2 cellular contexts compared by ENCODE assay signal in the genomic region with DNA sequence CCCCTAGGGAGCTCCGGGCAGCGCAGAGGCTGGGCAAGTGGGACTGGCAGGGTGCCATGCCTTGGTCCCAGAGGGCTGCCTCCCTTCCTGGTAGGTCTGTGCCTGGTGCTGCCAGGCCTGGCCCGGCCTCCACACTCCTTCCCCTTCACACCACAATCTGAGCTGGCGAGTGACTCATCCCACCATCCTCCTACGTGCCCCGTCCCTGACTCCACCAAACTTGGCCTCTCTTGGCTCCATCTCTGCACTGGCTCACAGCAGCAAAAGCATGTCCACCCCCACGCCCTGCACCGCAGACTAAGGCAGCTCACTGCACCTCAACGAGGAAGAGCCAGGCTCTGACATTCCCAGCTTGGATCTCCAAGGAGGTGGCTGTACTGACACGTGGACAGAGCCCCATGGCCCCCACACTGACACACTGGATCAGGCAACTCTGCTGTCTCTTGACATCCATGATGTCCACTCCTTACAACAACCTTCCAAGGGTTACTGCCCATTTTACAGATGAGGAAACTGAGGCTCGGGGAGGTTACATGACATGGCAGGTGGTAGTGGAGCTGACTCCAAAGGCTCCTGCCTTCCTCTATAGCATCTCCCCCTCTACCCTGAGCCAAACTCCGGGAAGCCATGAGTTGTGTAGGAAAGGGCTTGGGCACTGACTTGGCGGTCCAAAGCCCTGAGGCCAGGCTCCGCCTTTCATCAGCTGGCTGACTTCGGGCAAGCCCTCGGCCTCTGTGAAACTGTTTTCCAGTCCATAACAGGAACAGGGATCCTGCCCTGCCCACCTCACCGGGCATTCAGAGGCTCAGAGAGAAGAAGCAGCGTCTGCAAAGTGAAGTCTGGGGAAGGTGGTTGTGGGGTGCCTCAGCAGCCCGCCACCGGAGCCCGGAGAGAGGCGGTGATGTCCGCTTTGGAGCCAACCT.
TF ChIP-seq lines count a peak whose summit lies in the region.

No MANE protein-coding gene starts in this region.

TF ChIP-seq in IMR-90, 13 proteins besides CTCF, POLR2A, EP300 and RAD21:
- TF ChIP-seq RFX5 (IDR thresholded peaks at IDR 0.05; ENCODE audit: low read depth, low read length) = no peak
- TF ChIP-seq CEBPB (IDR thresholded peaks at IDR 0.05; ENCODE audit: low read depth, low read length) = no peak
- TF ChIP-seq, protein P1, sequence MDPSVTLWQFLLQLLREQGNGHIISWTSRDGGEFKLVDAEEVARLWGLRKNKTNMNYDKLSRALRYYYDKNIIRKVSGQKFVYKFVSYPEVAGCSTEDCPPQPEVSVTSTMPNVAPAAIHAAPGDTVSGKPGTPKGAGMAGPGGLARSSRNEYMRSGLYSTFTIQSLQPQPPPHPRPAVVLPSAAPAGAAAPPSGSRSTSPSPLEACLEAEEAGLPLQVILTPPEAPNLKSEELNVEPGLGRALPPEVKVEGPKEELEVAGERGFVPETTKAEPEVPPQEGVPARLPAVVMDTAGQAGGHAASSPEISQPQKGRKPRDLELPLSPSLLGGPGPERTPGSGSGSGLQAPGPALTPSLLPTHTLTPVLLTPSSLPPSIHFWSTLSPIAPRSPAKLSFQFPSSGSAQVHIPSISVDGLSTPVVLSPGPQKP (IDR thresholded peaks at IDR 0.05; ENCODE audit: borderline replicate concordance, low read depth, low read length) = no peak
- TF ChIP-seq NFE2L2 (IDR thresholded peaks at IDR 0.05; ENCODE audit: low read depth, low read length) = no peak
- TF ChIP-seq RCOR1 (IDR thresholded peaks at IDR 0.05; ENCODE audit: insufficient replicate concordance, low read length) = peak; percentile 89
- peak; percentile 32 for TF ChIP-seq SMC3 (IDR thresholded peaks at IDR 0.05; ENCODE audit: low read depth, low read length)
- peak; percentile 93 for TF ChIP-seq FOS (IDR thresholded peaks at IDR 0.05; ENCODE audit: low read depth, low read length)
- peak; percentile 56; the same call in 1 of the 2 replicates for TF ChIP-seq MAZ (IDR thresholded peaks at IDR 0.05; ENCODE audit: borderline replicate concordance, low read depth, low read length)
- peak; percentile 63; the same call in 1 of the 2 replicates for TF ChIP-seq BHLHE40 (IDR thresholded peaks at IDR 0.05; ENCODE audit: low read depth, low read length)
- TF ChIP-seq MAFK (IDR thresholded peaks at IDR 0.05; ENCODE audit: low read depth, low read length) = no peak
- TF ChIP-seq USF2 (IDR thresholded peaks at IDR 0.05; ENCODE audit: low read depth, low read length) = peak; percentile 42
- peak; percentile 72; the same call in 1 of the 2 replicates for TF ChIP-seq MXI1 (IDR thresholded peaks at IDR 0.05; ENCODE audit: borderline replicate concordance, low read depth, low read length)
- TF ChIP-seq CHD1 (IDR thresholded peaks at IDR 0.05; ENCODE audit: low read depth, low read length) = 0 out of 2 replicates have a peak, but pooled peaks have one; percentile 81
TF ChIP-seq in IMR-90: peak in this region for 8.

TF ChIP-seq in neural cell, 6 proteins besides CTCF, POLR2A, EP300 and RAD21:
- TF ChIP-seq EZH2 (IDR thresholded peaks at IDR 0.05; ENCODE audit: borderline replicate concordance, insufficient read depth, low read length, poor library complexity, severe bottlenecking) = no peak
- no peak for TF ChIP-seq SMC3 (conservative IDR thresholded peaks at IDR 0.05; ENCODE audit: poor library complexity)
- TF ChIP-seq, protein P2, sequence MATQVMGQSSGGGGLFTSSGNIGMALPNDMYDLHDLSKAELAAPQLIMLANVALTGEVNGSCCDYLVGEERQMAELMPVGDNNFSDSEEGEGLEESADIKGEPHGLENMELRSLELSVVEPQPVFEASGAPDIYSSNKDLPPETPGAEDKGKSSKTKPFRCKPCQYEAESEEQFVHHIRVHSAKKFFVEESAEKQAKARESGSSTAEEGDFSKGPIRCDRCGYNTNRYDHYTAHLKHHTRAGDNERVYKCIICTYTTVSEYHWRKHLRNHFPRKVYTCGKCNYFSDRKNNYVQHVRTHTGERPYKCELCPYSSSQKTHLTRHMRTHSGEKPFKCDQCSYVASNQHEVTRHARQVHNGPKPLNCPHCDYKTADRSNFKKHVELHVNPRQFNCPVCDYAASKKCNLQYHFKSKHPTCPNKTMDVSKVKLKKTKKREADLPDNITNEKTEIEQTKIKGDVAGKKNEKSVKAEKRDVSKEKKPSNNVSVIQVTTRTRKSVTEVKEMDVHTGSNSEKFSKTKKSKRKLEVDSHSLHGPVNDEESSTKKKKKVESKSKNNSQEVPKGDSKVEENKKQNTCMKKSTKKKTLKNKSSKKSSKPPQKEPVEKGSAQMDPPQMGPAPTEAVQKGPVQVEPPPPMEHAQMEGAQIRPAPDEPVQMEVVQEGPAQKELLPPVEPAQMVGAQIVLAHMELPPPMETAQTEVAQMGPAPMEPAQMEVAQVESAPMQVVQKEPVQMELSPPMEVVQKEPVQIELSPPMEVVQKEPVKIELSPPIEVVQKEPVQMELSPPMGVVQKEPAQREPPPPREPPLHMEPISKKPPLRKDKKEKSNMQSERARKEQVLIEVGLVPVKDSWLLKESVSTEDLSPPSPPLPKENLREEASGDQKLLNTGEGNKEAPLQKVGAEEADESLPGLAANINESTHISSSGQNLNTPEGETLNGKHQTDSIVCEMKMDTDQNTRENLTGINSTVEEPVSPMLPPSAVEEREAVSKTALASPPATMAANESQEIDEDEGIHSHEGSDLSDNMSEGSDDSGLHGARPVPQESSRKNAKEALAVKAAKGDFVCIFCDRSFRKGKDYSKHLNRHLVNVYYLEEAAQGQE (IDR thresholded peaks at IDR 0.05; ENCODE audit: borderline replicate concordance) = no peak
- no peak for TF ChIP-seq TAF1 (IDR thresholded peaks at IDR 0.05; ENCODE audit: low read depth)
- no peak for TF ChIP-seq POLR2AphosphoS5 (IDR thresholded peaks at IDR 0.05)
- TF ChIP-seq MXI1 (conservative IDR thresholded peaks at IDR 0.05; ENCODE audit: poor library complexity, severe bottlenecking) = no peak
